Comparison of ENCODE assay signal across 1 cellular context in genomic region chr20:37383229-37383989, GRCh38.
TF ChIP-seq lines count a peak whose summit lies in the region.

No MANE protein-coding gene starts in this region.

TF ChIP-seq in K562, 482 proteins besides CTCF, POLR2A, EP300 and RAD21 (continued from another document):
- TF ChIP-seq, protein P1, sequence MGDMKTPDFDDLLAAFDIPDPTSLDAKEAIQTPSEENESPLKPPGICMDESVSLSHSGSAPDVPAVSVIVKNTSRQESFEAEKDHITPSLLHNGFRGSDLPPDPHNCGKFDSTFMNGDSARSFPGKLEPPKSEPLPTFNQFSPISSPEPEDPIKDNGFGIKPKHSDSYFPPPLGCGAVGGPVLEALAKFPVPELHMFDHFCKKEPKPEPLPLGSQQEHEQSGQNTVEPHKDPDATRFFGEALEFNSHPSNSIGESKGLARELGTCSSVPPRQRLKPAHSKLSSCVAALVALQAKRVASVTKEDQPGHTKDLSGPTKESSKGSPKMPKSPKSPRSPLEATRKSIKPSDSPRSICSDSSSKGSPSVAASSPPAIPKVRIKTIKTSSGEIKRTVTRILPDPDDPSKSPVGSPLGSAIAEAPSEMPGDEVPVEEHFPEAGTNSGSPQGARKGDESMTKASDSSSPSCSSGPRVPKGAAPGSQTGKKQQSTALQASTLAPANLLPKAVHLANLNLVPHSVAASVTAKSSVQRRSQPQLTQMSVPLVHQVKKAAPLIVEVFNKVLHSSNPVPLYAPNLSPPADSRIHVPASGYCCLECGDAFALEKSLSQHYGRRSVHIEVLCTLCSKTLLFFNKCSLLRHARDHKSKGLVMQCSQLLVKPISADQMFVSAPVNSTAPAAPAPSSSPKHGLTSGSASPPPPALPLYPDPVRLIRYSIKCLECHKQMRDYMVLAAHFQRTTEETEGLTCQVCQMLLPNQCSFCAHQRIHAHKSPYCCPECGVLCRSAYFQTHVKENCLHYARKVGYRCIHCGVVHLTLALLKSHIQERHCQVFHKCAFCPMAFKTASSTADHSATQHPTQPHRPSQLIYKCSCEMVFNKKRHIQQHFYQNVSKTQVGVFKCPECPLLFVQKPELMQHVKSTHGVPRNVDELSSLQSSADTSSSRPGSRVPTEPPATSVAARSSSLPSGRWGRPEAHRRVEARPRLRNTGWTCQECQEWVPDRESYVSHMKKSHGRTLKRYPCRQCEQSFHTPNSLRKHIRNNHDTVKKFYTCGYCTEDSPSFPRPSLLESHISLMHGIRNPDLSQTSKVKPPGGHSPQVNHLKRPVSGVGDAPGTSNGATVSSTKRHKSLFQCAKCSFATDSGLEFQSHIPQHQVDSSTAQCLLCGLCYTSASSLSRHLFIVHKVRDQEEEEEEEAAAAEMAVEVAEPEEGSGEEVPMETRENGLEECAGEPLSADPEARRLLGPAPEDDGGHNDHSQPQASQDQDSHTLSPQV (IDR thresholded peaks at IDR 0.05): peak; percentile 68
- TF ChIP-seq HDAC2 (IDR thresholded peaks at IDR 0.05): 0 out of 2 replicates have a peak, but pooled peaks have one; percentile 18
- TF ChIP-seq PTRF (tag; IDR thresholded peaks at IDR 0.05): no peak
- no peak for TF ChIP-seq ZNF398 (CRISPR knock-in tag; IDR thresholded peaks at IDR 0.05)
- TF ChIP-seq ADNP (tag; IDR thresholded peaks at IDR 0.05): peak; percentile 12; the same call in 1 of the 2 replicates
- TF ChIP-seq MGA (IDR thresholded peaks at IDR 0.05): peak; percentile 36; the same call in 1 of the 2 replicates
- TF ChIP-seq, protein P2, sequence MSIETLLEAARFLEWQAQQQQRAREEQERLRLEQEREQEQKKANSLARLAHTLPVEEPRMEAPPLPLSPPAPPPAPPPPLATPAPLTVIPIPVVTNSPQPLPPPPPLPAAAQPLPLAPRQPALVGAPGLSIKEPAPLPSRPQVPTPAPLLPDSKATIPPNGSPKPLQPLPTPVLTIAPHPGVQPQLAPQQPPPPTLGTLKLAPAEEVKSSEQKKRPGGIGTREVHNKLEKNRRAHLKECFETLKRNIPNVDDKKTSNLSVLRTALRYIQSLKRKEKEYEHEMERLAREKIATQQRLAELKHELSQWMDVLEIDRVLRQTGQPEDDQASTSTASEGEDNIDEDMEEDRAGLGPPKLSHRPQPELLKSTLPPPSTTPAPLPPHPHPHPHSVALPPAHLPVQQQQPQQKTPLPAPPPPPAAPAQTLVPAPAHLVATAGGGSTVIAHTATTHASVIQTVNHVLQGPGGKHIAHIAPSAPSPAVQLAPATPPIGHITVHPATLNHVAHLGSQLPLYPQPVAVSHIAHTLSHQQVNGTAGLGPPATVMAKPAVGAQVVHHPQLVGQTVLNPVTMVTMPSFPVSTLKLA (conservative IDR thresholded peaks at IDR 0.05): peak in 1 of 2 experiments; percentile 39; a peak in 1 of 4 replicates
- 0 out of 2 replicates have a peak, but pooled peaks have one; percentile 17 for TF ChIP-seq MYNN (IDR thresholded peaks at IDR 0.05)
- no peak for TF ChIP-seq MYNN (CRISPR knock-in tag; IDR thresholded peaks at IDR 0.05)
- peak; percentile 48; the same call in 1 of the 2 replicates for TF ChIP-seq EGR1 (conservative IDR thresholded peaks at IDR 0.05)
- TF ChIP-seq PML (IDR thresholded peaks at IDR 0.05; ENCODE audit: low read length): no peak
- TF ChIP-seq RBBP5 (IDR thresholded peaks at IDR 0.05; ENCODE audit: borderline replicate concordance, insufficient read depth, low read length, poor library complexity, severe bottlenecking): peak; percentile 7
- TF ChIP-seq, protein P3, sequence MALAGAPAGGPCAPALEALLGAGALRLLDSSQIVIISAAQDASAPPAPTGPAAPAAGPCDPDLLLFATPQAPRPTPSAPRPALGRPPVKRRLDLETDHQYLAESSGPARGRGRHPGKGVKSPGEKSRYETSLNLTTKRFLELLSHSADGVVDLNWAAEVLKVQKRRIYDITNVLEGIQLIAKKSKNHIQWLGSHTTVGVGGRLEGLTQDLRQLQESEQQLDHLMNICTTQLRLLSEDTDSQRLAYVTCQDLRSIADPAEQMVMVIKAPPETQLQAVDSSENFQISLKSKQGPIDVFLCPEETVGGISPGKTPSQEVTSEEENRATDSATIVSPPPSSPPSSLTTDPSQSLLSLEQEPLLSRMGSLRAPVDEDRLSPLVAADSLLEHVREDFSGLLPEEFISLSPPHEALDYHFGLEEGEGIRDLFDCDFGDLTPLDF (CRISPR knock-in tag; IDR thresholded peaks at IDR 0.05): no peak
- TF ChIP-seq, protein P4, sequence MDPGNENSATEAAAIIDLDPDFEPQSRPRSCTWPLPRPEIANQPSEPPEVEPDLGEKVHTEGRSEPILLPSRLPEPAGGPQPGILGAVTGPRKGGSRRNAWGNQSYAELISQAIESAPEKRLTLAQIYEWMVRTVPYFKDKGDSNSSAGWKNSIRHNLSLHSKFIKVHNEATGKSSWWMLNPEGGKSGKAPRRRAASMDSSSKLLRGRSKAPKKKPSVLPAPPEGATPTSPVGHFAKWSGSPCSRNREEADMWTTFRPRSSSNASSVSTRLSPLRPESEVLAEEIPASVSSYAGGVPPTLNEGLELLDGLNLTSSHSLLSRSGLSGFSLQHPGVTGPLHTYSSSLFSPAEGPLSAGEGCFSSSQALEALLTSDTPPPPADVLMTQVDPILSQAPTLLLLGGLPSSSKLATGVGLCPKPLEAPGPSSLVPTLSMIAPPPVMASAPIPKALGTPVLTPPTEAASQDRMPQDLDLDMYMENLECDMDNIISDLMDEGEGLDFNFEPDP (CRISPR knock-in tag; IDR thresholded peaks at IDR 0.05): no peak
- TF ChIP-seq HMG20A (CRISPR knock-in tag; conservative IDR thresholded peaks at IDR 0.05): no peak
- no peak for TF ChIP-seq ZNF644 (tag; IDR thresholded peaks at IDR 0.05; ENCODE audit: low read depth)
- TF ChIP-seq BCOR (IDR thresholded peaks at IDR 0.05): no peak
- TF ChIP-seq, protein P5, sequence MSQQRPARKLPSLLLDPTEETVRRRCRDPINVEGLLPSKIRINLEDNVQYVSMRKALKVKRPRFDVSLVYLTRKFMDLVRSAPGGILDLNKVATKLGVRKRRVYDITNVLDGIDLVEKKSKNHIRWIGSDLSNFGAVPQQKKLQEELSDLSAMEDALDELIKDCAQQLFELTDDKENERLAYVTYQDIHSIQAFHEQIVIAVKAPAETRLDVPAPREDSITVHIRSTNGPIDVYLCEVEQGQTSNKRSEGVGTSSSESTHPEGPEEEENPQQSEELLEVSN (IDR thresholded peaks at IDR 0.05; ENCODE audit: borderline replicate concordance in 1 of 2, extremely low read depth in 1 of 2, insufficient read depth in 1 of 2, insufficient read length in 1 of 2, low read depth in 1 of 2, low read length in 1 of 2, poor library complexity in 1 of 2, severe bottlenecking in 1 of 2): peak in 1 of 2 experiments; percentile 27
- no peak for TF ChIP-seq ZFX (CRISPR knock-in tag; IDR thresholded peaks at IDR 0.05)
- TF ChIP-seq KAT7 (CRISPR knock-in tag; IDR thresholded peaks at IDR 0.05; ENCODE audit: borderline replicate concordance): no peak
